In genomic region chr17:58517928-58518609, GRCh38 we compare ENCODE assay signal across 1 cellular context.
A peak's percentile ranks its signal among the peaks of the same experiment; 100 is the strongest.
TF ChIP-seq lines count a peak whose summit lies in the region.

No MANE protein-coding gene starts in this region.

TF ChIP-seq in K562, 482 proteins besides CTCF, POLR2A, EP300 and RAD21 (continued from another document and continues in another):
- TF ChIP-seq C11orf30 (IDR thresholded peaks at IDR 0.05; ENCODE audit: low read depth) = peak; percentile 95
- peak; percentile 94 for TF ChIP-seq NCOA1 (IDR thresholded peaks at IDR 0.05; ENCODE audit: low read depth)
- peak; percentile 91 for TF ChIP-seq CREB1 (IDR thresholded peaks at IDR 0.05)
- peak; percentile 89 for TF ChIP-seq CREB1 (CRISPR knock-in tag; IDR thresholded peaks at IDR 0.05)
- TF ChIP-seq MIER1 (IDR thresholded peaks at IDR 0.05; ENCODE audit: low read depth) = peak; percentile 20; the same call in 1 of the 2 replicates
- TF ChIP-seq ZEB2 (IDR thresholded peaks at IDR 0.05) = peak; percentile 77
- TF ChIP-seq HDAC1 (IDR thresholded peaks at IDR 0.05) = peak in 1 of 2 experiments; percentile 73; a peak in 2 of 4 replicates
- TF ChIP-seq EP400 (IDR thresholded peaks at IDR 0.05) = peak; percentile 83
- peak; percentile 55; the same call in 1 of the 2 replicates for TF ChIP-seq KLF16 (IDR thresholded peaks at IDR 0.05)
- no peak for TF ChIP-seq HOMEZ (CRISPR knock-in tag; IDR thresholded peaks at IDR 0.05)
- peak in 1 of 2 experiments; percentile 82; a peak in 2 of 4 replicates for TF ChIP-seq SRF (CRISPR knock-in tag; IDR thresholded peaks at IDR 0.05)
- TF ChIP-seq JUNB (CRISPR knock-in tag; conservative IDR thresholded peaks at IDR 0.05) = no peak
- TF ChIP-seq, protein P1, sequence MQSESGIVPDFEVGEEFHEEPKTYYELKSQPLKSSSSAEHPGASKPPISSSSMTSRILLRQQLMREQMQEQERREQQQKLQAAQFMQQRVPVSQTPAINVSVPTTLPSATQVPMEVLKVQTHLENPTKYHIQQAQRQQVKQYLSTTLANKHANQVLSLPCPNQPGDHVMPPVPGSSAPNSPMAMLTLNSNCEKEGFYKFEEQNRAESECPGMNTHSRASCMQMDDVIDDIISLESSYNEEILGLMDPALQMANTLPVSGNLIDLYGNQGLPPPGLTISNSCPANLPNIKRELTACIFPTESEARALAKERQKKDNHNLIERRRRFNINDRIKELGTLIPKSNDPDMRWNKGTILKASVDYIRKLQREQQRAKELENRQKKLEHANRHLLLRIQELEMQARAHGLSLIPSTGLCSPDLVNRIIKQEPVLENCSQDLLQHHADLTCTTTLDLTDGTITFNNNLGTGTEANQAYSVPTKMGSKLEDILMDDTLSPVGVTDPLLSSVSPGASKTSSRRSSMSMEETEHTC (IDR thresholded peaks at IDR 0.05) = no peak
- TF ChIP-seq, protein P2, sequence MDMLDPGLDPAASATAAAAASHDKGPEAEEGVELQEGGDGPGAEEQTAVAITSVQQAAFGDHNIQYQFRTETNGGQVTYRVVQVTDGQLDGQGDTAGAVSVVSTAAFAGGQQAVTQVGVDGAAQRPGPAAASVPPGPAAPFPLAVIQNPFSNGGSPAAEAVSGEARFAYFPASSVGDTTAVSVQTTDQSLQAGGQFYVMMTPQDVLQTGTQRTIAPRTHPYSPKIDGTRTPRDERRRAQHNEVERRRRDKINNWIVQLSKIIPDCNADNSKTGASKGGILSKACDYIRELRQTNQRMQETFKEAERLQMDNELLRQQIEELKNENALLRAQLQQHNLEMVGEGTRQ (CRISPR knock-in tag; IDR thresholded peaks at IDR 0.05) = no peak
- peak; percentile 76 for TF ChIP-seq RBBP5 (IDR thresholded peaks at IDR 0.05; ENCODE audit: borderline replicate concordance, insufficient read depth, low read length, poor library complexity, severe bottlenecking)
- no peak for TF ChIP-seq SNIP1 (IDR thresholded peaks at IDR 0.05; ENCODE audit: low read depth)
- TF ChIP-seq EHMT2 (IDR thresholded peaks at IDR 0.05) = peak; percentile 7; the same call in 1 of the 2 replicates
- TF ChIP-seq KAT8 (IDR thresholded peaks at IDR 0.05; ENCODE audit: low read depth) = no peak
- peak; percentile 97 for TF ChIP-seq SP1 (CRISPR knock-in tag; IDR thresholded peaks at IDR 0.05)
- no peak for TF ChIP-seq FOXJ3 (CRISPR knock-in tag; IDR thresholded peaks at IDR 0.05)
- no peak for TF ChIP-seq SMAD3 (CRISPR knock-in tag; conservative IDR thresholded peaks at IDR 0.05)
- TF ChIP-seq PURB (CRISPR knock-in tag; IDR thresholded peaks at IDR 0.05; ENCODE audit: low read depth) = no peak
- TF ChIP-seq, protein P3, sequence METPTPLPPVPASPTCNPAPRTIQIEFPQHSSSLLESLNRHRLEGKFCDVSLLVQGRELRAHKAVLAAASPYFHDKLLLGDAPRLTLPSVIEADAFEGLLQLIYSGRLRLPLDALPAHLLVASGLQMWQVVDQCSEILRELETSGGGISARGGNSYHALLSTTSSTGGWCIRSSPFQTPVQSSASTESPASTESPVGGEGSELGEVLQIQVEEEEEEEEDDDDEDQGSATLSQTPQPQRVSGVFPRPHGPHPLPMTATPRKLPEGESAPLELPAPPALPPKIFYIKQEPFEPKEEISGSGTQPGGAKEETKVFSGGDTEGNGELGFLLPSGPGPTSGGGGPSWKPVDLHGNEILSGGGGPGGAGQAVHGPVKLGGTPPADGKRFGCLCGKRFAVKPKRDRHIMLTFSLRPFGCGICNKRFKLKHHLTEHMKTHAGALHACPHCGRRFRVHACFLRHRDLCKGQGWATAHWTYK (CRISPR knock-in tag; IDR thresholded peaks at IDR 0.05) = 0 out of 2 replicates have a peak, but pooled peaks have one; percentile 58
- no peak for TF ChIP-seq NFIX (CRISPR knock-in tag; IDR thresholded peaks at IDR 0.05; ENCODE audit: low read depth)
- no peak for TF ChIP-seq ZNF197 (CRISPR knock-in tag; IDR thresholded peaks at IDR 0.05; ENCODE audit: low read depth)
- TF ChIP-seq CSDE1 (IDR thresholded peaks at IDR 0.05) = no peak
- no peak for TF ChIP-seq TCF3 (CRISPR knock-in tag; IDR thresholded peaks at IDR 0.05)
- TF ChIP-seq CXXC5 (CRISPR knock-in tag; IDR thresholded peaks at IDR 0.05) = peak; percentile 87
- TF ChIP-seq THAP7 (CRISPR knock-in tag; IDR thresholded peaks at IDR 0.05) = peak; percentile 92
- no peak; the same call in 1 of the 2 replicates for TF ChIP-seq ARID1B (IDR thresholded peaks at IDR 0.05)
- peak; percentile 97 for TF ChIP-seq ELF1 (tag; IDR thresholded peaks at IDR 0.05)
- no peak for TF ChIP-seq E2F1 (CRISPR knock-in tag; IDR thresholded peaks at IDR 0.05)
- no peak for TF ChIP-seq GATA2 (CRISPR knock-in tag; IDR thresholded peaks at IDR 0.05)
- TF ChIP-seq USF1 (CRISPR knock-in tag; IDR thresholded peaks at IDR 0.05) = peak; percentile 59
- TF ChIP-seq, protein P4, sequence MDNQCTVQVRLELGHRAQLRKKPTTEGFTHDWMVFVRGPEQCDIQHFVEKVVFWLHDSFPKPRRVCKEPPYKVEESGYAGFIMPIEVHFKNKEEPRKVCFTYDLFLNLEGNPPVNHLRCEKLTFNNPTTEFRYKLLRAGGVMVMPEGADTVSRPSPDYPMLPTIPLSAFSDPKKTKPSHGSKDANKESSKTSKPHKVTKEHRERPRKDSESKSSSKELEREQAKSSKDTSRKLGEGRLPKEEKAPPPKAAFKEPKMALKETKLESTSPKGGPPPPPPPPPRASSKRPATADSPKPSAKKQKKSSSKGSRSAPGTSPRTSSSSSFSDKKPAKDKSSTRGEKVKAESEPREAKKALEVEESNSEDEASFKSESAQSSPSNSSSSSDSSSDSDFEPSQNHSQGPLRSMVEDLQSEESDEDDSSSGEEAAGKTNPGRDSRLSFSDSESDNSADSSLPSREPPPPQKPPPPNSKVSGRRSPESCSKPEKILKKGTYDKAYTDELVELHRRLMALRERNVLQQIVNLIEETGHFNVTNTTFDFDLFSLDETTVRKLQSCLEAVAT (IDR thresholded peaks at IDR 0.05) = peak; percentile 49 to 87; a peak in 3 of 4 replicates
- TF ChIP-seq MYNN (IDR thresholded peaks at IDR 0.05) = no peak
- TF ChIP-seq MYNN (CRISPR knock-in tag; IDR thresholded peaks at IDR 0.05) = no peak
- peak; percentile 5 for TF ChIP-seq PCBP1 (IDR thresholded peaks at IDR 0.05; ENCODE audit: low read depth, low read length, poor library complexity, severe bottlenecking)
- TF ChIP-seq TCF7L2 (IDR thresholded peaks at IDR 0.05; ENCODE audit: low read depth, low read length) = no peak
- TF ChIP-seq CBX5 (IDR thresholded peaks at IDR 0.05; ENCODE audit: borderline replicate concordance, low read depth) = 0 out of 2 replicates have a peak, but pooled peaks have one; percentile 19
- TF ChIP-seq ETV1 (tag; conservative IDR thresholded peaks at IDR 0.05; ENCODE audit: low read depth) = peak; percentile 89
- no peak for TF ChIP-seq HNRNPK (IDR thresholded peaks at IDR 0.05; ENCODE audit: low read depth, low read length, poor library complexity, severe bottlenecking)
- TF ChIP-seq TOE1 (IDR thresholded peaks at IDR 0.05; ENCODE audit: borderline replicate concordance) = peak; percentile 73
- no peak for TF ChIP-seq TOE1 (CRISPR knock-in tag; IDR thresholded peaks at IDR 0.05; ENCODE audit: borderline replicate concordance, low read depth)
- TF ChIP-seq, protein P5, sequence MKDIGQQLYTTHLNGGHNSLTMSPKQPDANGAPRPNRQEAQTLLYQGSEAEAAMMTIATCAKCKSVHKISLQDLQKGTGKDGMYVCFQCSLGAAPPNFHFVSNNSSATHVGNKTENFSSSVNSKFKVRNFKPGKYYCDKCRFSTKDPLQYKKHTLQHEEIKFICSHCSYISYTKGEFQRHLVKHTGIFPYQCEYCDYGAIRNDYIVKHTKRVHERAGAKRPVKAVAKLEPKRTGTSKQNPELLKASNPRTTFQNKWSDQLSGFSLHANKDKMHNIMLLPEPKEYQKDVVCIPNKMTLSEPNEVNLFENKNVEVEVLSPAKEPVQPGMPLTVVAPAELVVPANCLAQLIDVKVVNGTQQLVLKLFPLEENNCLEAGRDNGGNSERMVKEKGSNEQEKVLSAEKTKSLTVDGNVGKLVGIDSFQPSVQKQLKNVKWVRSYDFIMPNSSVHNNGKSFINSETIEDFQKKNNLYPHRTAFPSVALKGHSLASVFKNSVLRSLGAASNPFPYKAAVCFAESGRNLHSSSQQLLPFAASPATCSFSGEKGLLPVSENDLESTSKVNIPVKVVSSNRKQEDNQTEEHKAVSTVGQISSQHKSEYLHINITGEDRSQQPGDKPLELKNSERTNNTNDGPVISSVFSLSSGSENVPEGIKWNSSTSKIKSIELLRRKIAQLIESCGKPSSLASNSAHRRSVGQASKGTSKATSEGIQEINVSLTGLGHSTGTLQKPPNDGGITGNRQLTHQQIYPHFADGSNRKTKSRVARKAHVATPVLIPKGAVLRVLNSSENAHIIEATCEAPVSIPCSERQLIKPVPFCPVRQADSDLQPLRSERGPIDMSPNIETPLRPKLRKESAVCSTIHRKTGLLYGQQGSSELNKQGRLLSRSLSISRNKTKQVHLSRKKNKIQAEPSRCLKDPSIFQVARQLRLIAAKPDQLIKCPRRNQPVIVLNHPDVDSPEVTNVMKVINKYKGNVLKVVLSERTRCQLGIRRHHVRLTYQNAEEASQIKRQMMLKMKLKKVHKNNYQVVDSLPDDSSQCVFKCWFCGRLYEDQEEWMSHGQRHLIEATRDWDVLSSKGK (CRISPR knock-in tag; IDR thresholded peaks at IDR 0.05) = no peak
- no peak for TF ChIP-seq BRD4 (IDR thresholded peaks at IDR 0.05)
- no peak for TF ChIP-seq GTF3C2 (IDR thresholded peaks at IDR 0.05; ENCODE audit: borderline replicate concordance, extremely low read depth, insufficient read length)
- TF ChIP-seq ELF4 (CRISPR knock-in tag; IDR thresholded peaks at IDR 0.05) = 0 out of 2 replicates have a peak, but pooled peaks have one; percentile 19
- TF ChIP-seq BRF1 (IDR thresholded peaks at IDR 0.05; ENCODE audit: borderline replicate concordance, extremely low read depth, insufficient read length) = no peak
- no peak for TF ChIP-seq XRCC4 (IDR thresholded peaks at IDR 0.05; ENCODE audit: extremely low read depth, insufficient read depth, insufficient read length)
- TF ChIP-seq, protein P6, sequence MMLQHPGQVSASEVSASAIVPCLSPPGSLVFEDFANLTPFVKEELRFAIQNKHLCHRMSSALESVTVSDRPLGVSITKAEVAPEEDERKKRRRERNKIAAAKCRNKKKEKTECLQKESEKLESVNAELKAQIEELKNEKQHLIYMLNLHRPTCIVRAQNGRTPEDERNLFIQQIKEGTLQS (IDR thresholded peaks at IDR 0.05) = no peak
- TF ChIP-seq, protein P6 (CRISPR knock-in tag; conservative IDR thresholded peaks at IDR 0.05) = peak; percentile 48; the same call in 1 of the 2 replicates
- no peak for TF ChIP-seq MTA2 (IDR thresholded peaks at IDR 0.05; ENCODE audit: low read depth)
- TF ChIP-seq BCOR (IDR thresholded peaks at IDR 0.05) = 0 out of 2 replicates have a peak, but pooled peaks have one; percentile 41
- no peak for TF ChIP-seq NUFIP1 (IDR thresholded peaks at IDR 0.05; ENCODE audit: partially characterized antibody)
